In the genomic region with DNA sequence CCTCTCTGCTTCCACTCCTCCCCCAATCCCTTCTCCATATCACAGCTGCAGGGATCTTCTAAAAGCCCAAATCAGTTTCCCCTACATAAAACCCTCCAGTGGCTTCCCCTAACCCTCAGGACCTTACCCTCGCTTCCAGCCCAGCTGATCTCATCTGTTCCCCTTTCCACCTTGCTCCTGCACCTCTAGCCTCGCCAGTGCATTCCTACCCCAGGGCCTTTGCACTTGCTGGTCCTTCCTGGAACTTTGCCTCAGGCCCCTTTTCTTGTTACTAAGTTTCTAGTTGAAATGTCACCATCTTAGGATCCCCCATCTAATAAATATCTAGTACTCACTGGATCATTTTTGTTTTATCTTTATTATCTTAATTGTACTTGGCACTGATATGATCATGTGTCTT, we compare ENCODE assay signal across 1 cellular context.
A peak's percentile ranks its signal among the peaks of the same experiment; 100 is the strongest.
TF ChIP-seq lines count a peak whose summit lies in the region.

No MANE protein-coding gene starts in this region.

TF ChIP-seq in K562, 482 proteins besides CTCF, POLR2A, EP300 and RAD21 (continued from another document):
- TF ChIP-seq ZNF436 (CRISPR knock-in tag; IDR thresholded peaks at IDR 0.05), result no peak
- TF ChIP-seq PTBP1 (IDR thresholded peaks at IDR 0.05; ENCODE audit: low read depth, low read length), result 0 out of 2 replicates have a peak, but pooled peaks have one; percentile 38
- TF ChIP-seq MYNN (IDR thresholded peaks at IDR 0.05), result no peak
- no peak for TF ChIP-seq MYNN (CRISPR knock-in tag; IDR thresholded peaks at IDR 0.05)
- TF ChIP-seq RBM25 (IDR thresholded peaks at IDR 0.05; ENCODE audit: low read depth, low read length, severe bottlenecking), result peak; percentile 76
- no peak for TF ChIP-seq ZNF449 (CRISPR knock-in tag; IDR thresholded peaks at IDR 0.05)
- TF ChIP-seq JUND (IDR thresholded peaks at IDR 0.05; ENCODE audit: borderline replicate concordance, low read depth, low read length), result no peak
- TF ChIP-seq JUND (tag; IDR thresholded peaks at IDR 0.05; ENCODE audit: borderline replicate concordance, low read depth, low read length), result no peak
- no peak for TF ChIP-seq ETS2 (tag; IDR thresholded peaks at IDR 0.05; ENCODE audit: borderline replicate concordance, poor library complexity, severe bottlenecking)
- TF ChIP-seq ZNF584 (CRISPR knock-in tag; IDR thresholded peaks at IDR 0.05; ENCODE audit: low read depth), result no peak
- TF ChIP-seq LEF1 (IDR thresholded peaks at IDR 0.05), result no peak
- TF ChIP-seq HOXB6 (CRISPR knock-in tag; IDR thresholded peaks at IDR 0.05; ENCODE audit: borderline replicate concordance), result no peak
- TF ChIP-seq BMI1 (IDR thresholded peaks at IDR 0.05; ENCODE audit: low read length), result no peak
- TF ChIP-seq, protein P1, sequence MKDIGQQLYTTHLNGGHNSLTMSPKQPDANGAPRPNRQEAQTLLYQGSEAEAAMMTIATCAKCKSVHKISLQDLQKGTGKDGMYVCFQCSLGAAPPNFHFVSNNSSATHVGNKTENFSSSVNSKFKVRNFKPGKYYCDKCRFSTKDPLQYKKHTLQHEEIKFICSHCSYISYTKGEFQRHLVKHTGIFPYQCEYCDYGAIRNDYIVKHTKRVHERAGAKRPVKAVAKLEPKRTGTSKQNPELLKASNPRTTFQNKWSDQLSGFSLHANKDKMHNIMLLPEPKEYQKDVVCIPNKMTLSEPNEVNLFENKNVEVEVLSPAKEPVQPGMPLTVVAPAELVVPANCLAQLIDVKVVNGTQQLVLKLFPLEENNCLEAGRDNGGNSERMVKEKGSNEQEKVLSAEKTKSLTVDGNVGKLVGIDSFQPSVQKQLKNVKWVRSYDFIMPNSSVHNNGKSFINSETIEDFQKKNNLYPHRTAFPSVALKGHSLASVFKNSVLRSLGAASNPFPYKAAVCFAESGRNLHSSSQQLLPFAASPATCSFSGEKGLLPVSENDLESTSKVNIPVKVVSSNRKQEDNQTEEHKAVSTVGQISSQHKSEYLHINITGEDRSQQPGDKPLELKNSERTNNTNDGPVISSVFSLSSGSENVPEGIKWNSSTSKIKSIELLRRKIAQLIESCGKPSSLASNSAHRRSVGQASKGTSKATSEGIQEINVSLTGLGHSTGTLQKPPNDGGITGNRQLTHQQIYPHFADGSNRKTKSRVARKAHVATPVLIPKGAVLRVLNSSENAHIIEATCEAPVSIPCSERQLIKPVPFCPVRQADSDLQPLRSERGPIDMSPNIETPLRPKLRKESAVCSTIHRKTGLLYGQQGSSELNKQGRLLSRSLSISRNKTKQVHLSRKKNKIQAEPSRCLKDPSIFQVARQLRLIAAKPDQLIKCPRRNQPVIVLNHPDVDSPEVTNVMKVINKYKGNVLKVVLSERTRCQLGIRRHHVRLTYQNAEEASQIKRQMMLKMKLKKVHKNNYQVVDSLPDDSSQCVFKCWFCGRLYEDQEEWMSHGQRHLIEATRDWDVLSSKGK (CRISPR knock-in tag; IDR thresholded peaks at IDR 0.05), result no peak
- TF ChIP-seq NUFIP1 (IDR thresholded peaks at IDR 0.05; ENCODE audit: partially characterized antibody), result no peak
- peak in 1 of 2 experiments; percentile 43; a peak in 1 of 4 replicates for TF ChIP-seq HDAC1 (IDR thresholded peaks at IDR 0.05)
- TF ChIP-seq TBP (optimal IDR thresholded peaks at IDR 0.05; ENCODE audit: low read depth, low read length), result no peak
- no peak for TF ChIP-seq NFE2 (IDR thresholded peaks at IDR 0.05; ENCODE audit: low read depth)
- TF ChIP-seq SMARCA5 (IDR thresholded peaks at IDR 0.05), result peak; percentile 87
- no peak for TF ChIP-seq RBM22 (IDR thresholded peaks at IDR 0.05; ENCODE audit: low read depth, low read length, poor library complexity, severe bottlenecking)
- TF ChIP-seq SRF (CRISPR knock-in tag; IDR thresholded peaks at IDR 0.05), result no peak
- no peak for TF ChIP-seq BRD4 (IDR thresholded peaks at IDR 0.05)
- TF ChIP-seq KHSRP (IDR thresholded peaks at IDR 0.05), result no peak
